ENCODE assay signal across 11 cellular contexts in the genomic region with DNA sequence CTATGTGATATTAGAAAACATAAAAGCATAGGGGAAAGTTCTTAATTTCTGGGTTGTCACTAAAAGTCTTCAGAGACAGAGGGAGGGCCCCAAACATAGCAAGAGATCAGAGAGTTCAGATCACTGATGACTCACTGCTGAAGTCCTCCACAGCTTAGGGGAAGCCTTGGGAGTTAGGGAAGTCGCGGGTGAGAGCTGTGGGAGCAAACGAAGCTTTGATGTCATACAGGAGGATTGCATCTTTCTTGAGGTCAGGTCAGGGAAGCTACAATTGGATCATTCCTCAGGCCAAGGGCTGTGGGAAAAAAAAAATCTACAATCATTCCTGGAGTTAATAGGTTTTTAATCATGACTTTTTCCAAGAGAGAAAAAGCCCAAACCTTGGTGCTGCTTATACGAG.
DNase-seq lines count a peak whose midpoint lies in the region; FAIRE-seq lines count a peak whose summit lies in the region.
"Had no signal": no experiment of that assay in that cellular context is flagged by ENCODE, and none has a peak within 500 bp of the region (broad histone marks: within the 10 kb centered on the region; RNA-seq: fewer than 3 reads in every experiment).

No MANE protein-coding gene starts in this region.

- no peaks in the 10 kb centered on the region for H3K79me2 ChIP-seq in mesendoderm (ENCODE audit: control insufficient read depth, insufficient read depth, low read length)

- no peak overlapping the region for H2AK5ac ChIP-seq in mesendoderm (ENCODE audit: low read length)

- H3K4me3 ChIP-seq in mesendoderm (ENCODE audit: low read length): no peak overlapping the region
- H3K4me3 ChIP-seq: SK-N-MC had no signal

- no CpG with 5 or more reads among the region's 4 CpGs for WGBS in mesendoderm (ENCODE audit: extremely low coverage, insufficient coverage, low lambda C conversion rate)

- H3K4ac ChIP-seq in mesendoderm (ENCODE audit: low read depth, low read length): no peak overlapping the region

- in situ Hi-C loops in G401 (cut with HindIII; ENCODE audit: low sequenced_read_pairs): no loop called here

- FAIRE-seq in endometrium (lab: Jason Lieb, UNC): peak; percentile 78
- no peak for FAIRE-seq in urothelium cell line (lab: Jason Lieb, UNC)

- no peaks in the 10 kb centered on the region for H3K4me1 ChIP-seq in mesendoderm (ENCODE audit: control insufficient read depth, low read depth, low read length)

- H3K4me2 ChIP-seq in mesendoderm (ENCODE audit: low read length): no peak overlapping the region

- no peaks in the 10 kb centered on the region for H3K36me3 ChIP-seq in mesendoderm (ENCODE audit: control insufficient read depth, insufficient read depth, low read length)

- H3K79me1 ChIP-seq in mesendoderm (ENCODE audit: low read length): no peaks in the 10 kb centered on the region

- no peak overlapping the region for H3K27ac ChIP-seq in mesendoderm (ENCODE audit: low read depth, low read length)
- H3K27ac ChIP-seq: 22Rv1, SK-N-MC had no signal

- no peak overlapping the region for H3K23ac ChIP-seq in mesendoderm (ENCODE audit: low read length)

- H2BK5ac ChIP-seq in mesendoderm (ENCODE audit: low read length): no peak overlapping the region

- no peak overlapping the region for H3K56ac ChIP-seq in mesendoderm (ENCODE audit: low read length)

- no peak overlapping the region for H2BK120ac ChIP-seq in mesendoderm (ENCODE audit: low read depth, low read length)

- no peak overlapping the region for H2BK15ac ChIP-seq in mesendoderm (replicated peaks; ENCODE audit: low read depth)

- no peaks in the 10 kb centered on the region for H3K27me3 ChIP-seq in mesendoderm (ENCODE audit: insufficient read depth, low read length, poor library complexity)

- DNase-seq in DMS53 (lab: John Stamatoyannopoulos, UW) (peak; percentile 46), DMS53 treated with DMSO at 0.1 percent for 48 hours (lab: John Stamatoyannopoulos, UW; ENCODE audit: unreplicated experiment) (no peak), mesendoderm (peak; percentile 45), urothelium cell line (ENCODE audit: low spot score) (peak; percentile 68), DMS79 treated with DMSO at 0.1 percent for 48 hours (lab: John Stamatoyannopoulos, UW) (no peak), G401 (ENCODE audit: low spot score) (no peak)
- no peak for DNase-seq in stimulated activated CD4-positive, alpha-beta T cell treated with anti-CD3 and anti-CD28 coated beads, Interleukin-1b, Interleukin-23, amount 100 ng/mL, for 48 hours
- DNase-seq: amygdala had no signal

- no peak overlapping the region for H3K18ac ChIP-seq in mesendoderm (ENCODE audit: low read length)

- H4K8ac ChIP-seq in mesendoderm (ENCODE audit: low read depth, low read length): no peak overlapping the region

- no peak overlapping the region for H4K5ac ChIP-seq in mesendoderm (ENCODE audit: low read length)

- no peak overlapping the region for H3K9ac ChIP-seq in mesendoderm (ENCODE audit: low read length)

Comparison
In these comparisons a context has a peak if more than half of its experiments do, and no peak if none do; other contexts are left out.
1. DNase-seq: peak in DMS53 (single experiment), mesendoderm (single experiment) and urothelium cell line (single experiment); none in DMS53 treated with DMSO at 0.1 percent for 48 hours (single experiment), DMS79 treated with DMSO at 0.1 percent for 48 hours (single experiment), stimulated activated CD4-positive, alpha-beta T cell treated with anti-CD3 and anti-CD28 coated beads, Interleukin-1b, Interleukin-23, amount 100 ng/mL, for 48 hours (single experiment) and G401 (single experiment).